ENCODE assay signal across 14 cellular contexts in the genomic region with DNA sequence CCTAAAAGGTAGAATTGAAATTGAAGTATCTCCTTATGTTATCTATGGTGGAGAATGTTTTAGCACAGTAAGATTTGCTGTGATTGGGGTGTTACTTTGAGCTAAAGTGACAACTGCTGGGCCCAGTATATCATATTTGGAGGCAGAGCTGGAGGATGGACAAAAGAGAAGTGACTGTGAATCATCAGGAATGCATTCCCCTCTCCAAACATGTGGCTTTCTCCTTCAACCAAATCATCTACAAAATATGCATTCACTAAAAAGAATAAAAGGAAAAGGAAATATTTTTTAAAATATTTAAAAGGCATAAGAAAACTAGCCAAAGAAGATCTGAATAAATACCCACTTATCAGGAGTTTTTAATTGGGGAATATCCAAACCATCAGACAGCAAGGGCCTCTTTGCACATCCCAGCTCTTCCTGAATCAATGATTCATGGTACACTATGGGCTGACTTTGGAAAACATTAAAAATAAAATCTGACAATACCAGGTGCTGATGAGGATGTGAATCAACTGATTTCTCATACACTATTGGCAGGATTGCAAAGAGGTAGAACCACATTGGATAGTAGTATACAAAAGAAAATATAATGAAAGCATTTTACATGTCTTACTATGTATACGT.
DNase-seq lines count a peak whose midpoint lies in the region; ATAC-seq and TF ChIP-seq lines count a peak whose summit lies in the region.
"Had no signal": no experiment of that assay in that cellular context is flagged by ENCODE, and none has a peak within 500 bp of the region (broad histone marks: within the 10 kb centered on the region; RNA-seq: fewer than 3 reads in every experiment).

No MANE protein-coding gene starts in this region.

- no peak for TF ChIP-seq CTCF in AG04450 (IDR thresholded peaks at IDR 0.05; ENCODE audit: low read depth, low read length)
- no peak for TF ChIP-seq CTCF in astrocyte of the cerebellum (IDR thresholded peaks at IDR 0.05; ENCODE audit: low read depth, low read length, missing control alignments)
- TF ChIP-seq CTCF in gastrocnemius medialis (IDR thresholded peaks at IDR 0.05 in 4 of 5, conservative IDR thresholded peaks at IDR 0.05 in 1 of 5) = no peak

- in situ Hi-C loops in astrocyte of the cerebellum (cut with HindIII; ENCODE audit: low sequenced_read_pairs) = no loop called here
- in situ Hi-C loops in gastrocnemius medialis (cut with MboI; ENCODE audit: low sequenced_read_pairs in 4 of 4) = no loop called here

- H3K27ac ChIP-seq in AG04450 (ENCODE audit: low read depth, low read length) (peak overlapping the region; percentile 33), gastrocnemius medialis (no peak overlapping the region)
- H3K27ac ChIP-seq: ovary, SK-N-MC, testis, VCaP had no signal

- no peak for TF ChIP-seq POLR2A in gastrocnemius medialis (IDR thresholded peaks at IDR 0.05)

- H3K36me3 ChIP-seq in gastrocnemius medialis = no peaks in the 10 kb centered on the region
- H3K36me3 ChIP-seq: ovary had no signal

- H3K9me3 ChIP-seq in AG04450 (ENCODE audit: control insufficient read depth, insufficient read depth, low read length) = no peaks in the 10 kb centered on the region
- no peaks in the 10 kb centered on the region for H3K9me3 ChIP-seq in gastrocnemius medialis
- H3K9me3 ChIP-seq: ovary, testis had no signal

- no peak for ATAC-seq in gastrocnemius medialis
- no peak for ATAC-seq in GM21723 (IDR thresholded peaks at IDR 0.05; ENCODE audit: unreplicated experiment)
- no peak for ATAC-seq in HG02763 (IDR thresholded peaks at IDR 0.05; ENCODE audit: unreplicated experiment)

- H3K4me1 ChIP-seq in gastrocnemius medialis = no peaks in the 10 kb centered on the region
- H3K4me1 ChIP-seq: testis had no signal

- H3K4me3 ChIP-seq in AG04450 (ENCODE audit: low read depth, low read length) = no peak overlapping the region
- no peak overlapping the region for H3K4me3 ChIP-seq in astrocyte of the cerebellum (ENCODE audit: low read depth, low read length)
- H3K4me3 ChIP-seq in gastrocnemius medialis = no peak overlapping the region
- H3K4me3 ChIP-seq: ovary, SK-N-MC, testis had no signal

- H3K27me3 ChIP-seq in AG04450 (ENCODE audit: control insufficient read depth, insufficient read depth, low read length) (no peaks in the 10 kb centered on the region), gastrocnemius medialis (no peaks in the 10 kb centered on the region)
- H3K27me3 ChIP-seq: ovary, testis had no signal

- peak; percentile 57 for DNase-seq in AG04450 (ENCODE audit: low read depth, low spot score)
- DNase-seq in HT1080 (ENCODE audit: low read depth) = peak; percentile 86
- DNase-seq in astrocyte of the cerebellum (ENCODE audit: low read depth) = peak; percentile 80
- peak; percentile 62 for DNase-seq in hepatic stellate cell (ENCODE audit: low spot score)
- DNase-seq in gastrocnemius medialis = no peak
- no peak for DNase-seq in activated gamma-delta T cell treated with Interleukin-2 at 50 U/mL for 16 hours
- DNase-seq: activated naive CD4-positive, alpha-beta T cell treated with anti-CD3 and anti-CD28 coated beads, Interleukin-2, amount 10 ng/mL, durations not matched to agents 7 days and 5 days; MM.1S; ovary; testis had no signal

- POLR2A ChIA-PET in AG04450 (lab: Yijun Ruan, JAX) = interaction anchor here (1.3 kb wide), 1 partner anchor 50 kb away, joined by 4 read pairs; no protein-coding TSS in a partner anchor

- intact Hi-C loops in gastrocnemius medialis (cut with DNase I; ENCODE audit: low total_unique reads) = no loop called here

- CTCF ChIA-PET in AG04450 (lab: Charles Lee) = no interaction called here

Comparison
In these comparisons a context has a peak if more than half of its experiments do, and no peak if none do; other contexts are left out.
1. DNase-seq: peak in AG04450 (single experiment), HT1080 (single experiment), astrocyte of the cerebellum (single experiment) and hepatic stellate cell (single experiment); none in gastrocnemius medialis (0 of 2) and activated gamma-delta T cell treated with Interleukin-2 at 50 U/mL for 16 hours (single experiment).